Comparison of ENCODE assay signal across 13 cellular contexts in genomic region chr4:102036619-102037376, GRCh38.
DNase-seq lines count a peak whose midpoint lies in the region; ATAC-seq and TF ChIP-seq lines count a peak whose summit lies in the region.
"Had no signal": no experiment of that assay in that cellular context is flagged by ENCODE, and none has a peak within 500 bp of the region (broad histone marks: within the 10 kb centered on the region; RNA-seq: fewer than 3 reads in every experiment).

No MANE protein-coding gene starts in this region.

- no peak overlapping the region for H3K27ac ChIP-seq in upper lobe of left lung
- H3K27ac ChIP-seq: HL-60 had no signal

- H3K36me3 Mint-ChIP-seq in immature natural killer cell = no peaks in the 10 kb centered on the region
- H3K36me3 Mint-ChIP-seq: brain had no signal

- peaks cover 0 to 2% (median 0%) of the 10 kb centered on the region in 6 donors for H3K9me3 Mint-ChIP-seq in immature natural killer cell
- H3K9me3 Mint-ChIP-seq: brain had no signal

- no peak overlapping the region for H3K4me3 Mint-ChIP-seq in immature natural killer cell
- H3K4me3 Mint-ChIP-seq: brain had no signal

- H3K4me1 ChIP-seq in upper lobe of left lung = no peaks in the 10 kb centered on the region
- H3K4me1 ChIP-seq: HAP-1 had no signal

- no peaks in the 10 kb centered on the region for H3K27me3 Mint-ChIP-seq in immature natural killer cell (ENCODE audit: low read depth in 3 of 3)
- H3K27me3 Mint-ChIP-seq: brain had no signal

- no peak for TF ChIP-seq EP300 in upper lobe of left lung (IDR thresholded peaks at IDR 0.05)

- no peak for TF ChIP-seq POLR2A in upper lobe of left lung (IDR thresholded peaks at IDR 0.05)

- no peak overlapping the region for H3K27ac Mint-ChIP-seq in immature natural killer cell

- no peaks in the 10 kb centered on the region for H3K36me3 ChIP-seq in upper lobe of left lung
- H3K36me3 ChIP-seq: HAP-1 had no signal

- DNase-seq in NCI-H2107 treated with DMSO at 0.1 percent for 48 hours (lab: John Stamatoyannopoulos, UW; ENCODE audit: unreplicated experiment) (peak; percentile 29), NCI-H2107 (lab: John Stamatoyannopoulos, UW) (no peak), NCI-H446 treated with DMSO at 0.1 percent for 48 hours (lab: John Stamatoyannopoulos, UW) (peak; percentile 95), fibroblast of gingiva (ENCODE audit: low read depth) (peak; percentile 65), superior temporal gyrus (ENCODE audit: extremely low spot score) (peak; percentile 19), immature natural killer cell (no peak), SIG-M5 treated with dmso at 0.1 percent for 504 hours (lab: John Stamatoyannopoulos, UW; ENCODE audit: unreplicated experiment) (no peak), upper lobe of left lung (no peak)
- DNase-seq: NCI-H82, T-helper 9 cell had no signal

- no peak overlapping the region for H3K4me3 ChIP-seq in upper lobe of left lung
- H3K4me3 ChIP-seq: HAP-1 had no signal

- no peaks in the 10 kb centered on the region for H3K9me3 ChIP-seq in upper lobe of left lung
- H3K9me3 ChIP-seq: HAP-1 had no signal

- TF ChIP-seq CTCF in upper lobe of left lung (IDR thresholded peaks at IDR 0.05) = no peak

- WGBS in upper lobe of left lung, 2 donors = 75 to 81% methylated on average over 5 of the region's 5 CpGs

- H3K27me3 ChIP-seq in upper lobe of left lung = no peaks in the 10 kb centered on the region

- peaks cover 0 to 2% of the 10 kb centered on the region in 2 donors for H3K4me1 Mint-ChIP-seq in immature natural killer cell

- ATAC-seq in upper lobe of left lung (ENCODE audit: low FRiP score in 2 of 2) = no peak

Comparison
In these comparisons a context has a peak if more than half of its experiments do, and no peak if none do; other contexts are left out.
1. DNase-seq: peak in NCI-H2107 treated with DMSO at 0.1 percent for 48 hours (single experiment), NCI-H446 treated with DMSO at 0.1 percent for 48 hours (single experiment), fibroblast of gingiva (single experiment) and superior temporal gyrus (single experiment); none in NCI-H2107 (single experiment), immature natural killer cell (0 of 3), SIG-M5 treated with dmso at 0.1 percent for 504 hours (single experiment) and upper lobe of left lung (0 of 2).